Comparison of ENCODE assay signal across 8 cellular contexts in the genomic region with DNA sequence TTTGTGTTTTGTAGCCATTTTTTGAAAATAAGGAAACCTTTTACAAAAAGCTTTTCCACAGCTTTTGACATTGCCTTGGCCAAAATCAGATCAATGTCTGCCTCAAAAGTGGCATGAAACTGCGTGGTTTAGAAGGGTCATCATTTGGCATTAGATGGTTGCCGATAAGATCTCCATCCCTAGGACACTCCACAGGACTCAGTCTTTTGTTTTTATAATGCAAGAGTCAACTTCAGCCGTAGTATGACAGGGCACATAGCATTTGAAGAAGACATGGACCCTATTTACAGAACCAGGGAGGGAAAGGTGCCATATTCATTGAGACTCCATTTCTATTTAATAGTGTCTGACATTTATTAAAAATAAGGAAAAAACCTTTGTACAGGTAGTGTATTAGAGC. TPM values are rescaled to one million over a fixed set of nuclear protein-coding genes. Genes with fewer than 3 reads are reported as not detected.
DNase-seq lines count a peak whose midpoint lies in the region; ATAC-seq and TF ChIP-seq lines count a peak whose summit lies in the region.

No MANE protein-coding gene starts in this region.

- POLR2A ChIA-PET in activated naive CD8-positive, alpha-beta T cell treated with anti-CD3 and anti-CD28 coated beads, Interleukin-2, amount 10 ng/mL, durations not matched to agents 7 days and 5 days (lab: Charles Lee): interaction anchor here (1.1 kb wide), 1 partner anchor 60 kb away, joined by 3 read pairs; a partner anchor contains a TSS

- TF ChIP-seq POLR2A in stomach (IDR thresholded peaks at IDR 0.05): no peak

- peaks cover 16% of the 10 kb centered on the region for H3K27me3 Mint-ChIP-seq in activated T-cell treated with anti-CD3 and anti-CD28 coated beads, Interleukin-2, amount 50 U/mL, for 72 hours (ENCODE audit: low read depth)
- H3K27me3 Mint-ChIP-seq in activated naive CD8-positive, alpha-beta T cell treated with anti-CD3 and anti-CD28 coated beads, Interleukin-2, amount 10 ng/mL, durations not matched to agents 7 days and 5 days: no peaks in the 10 kb centered on the region
- peaks cover 5 to 8% (median 8%) of the 10 kb centered on the region in 3 donors for H3K27me3 Mint-ChIP-seq in immature natural killer cell (ENCODE audit: low read depth in 3 of 3)

- H3K4me3 Mint-ChIP-seq in activated T-cell treated with anti-CD3 and anti-CD28 coated beads, Interleukin-2, amount 50 U/mL, for 72 hours: peak overlapping the region; percentile 90 to 96
- peak overlapping the region; percentile 91 for H3K4me3 Mint-ChIP-seq in activated naive CD8-positive, alpha-beta T cell treated with anti-CD3 and anti-CD28 coated beads, Interleukin-2, amount 10 ng/mL, durations not matched to agents 7 days and 5 days
- H3K4me3 Mint-ChIP-seq in immature natural killer cell: peak overlapping the region; percentile 87 to 95 (median 92)

- intact Hi-C loops in stomach (cut with DNase I; ENCODE audit: low total_unique reads): no loop called here

- WGBS in stomach, 5 donors: 52 to 77% (median 76%) methylated on average over 3 of the region's 3 CpGs

- no peak for DNase-seq in activated T-cell treated with anti-CD3 and anti-CD28 coated beads, Interleukin-2, amount 50 U/mL, for 72 hours
- no peak for DNase-seq in activated T-cell treated with anti-CD3 and anti-CD28 coated beads, Interleukin-2, amount 50 U/mL, for 48 hours
- DNase-seq in activated naive CD8-positive, alpha-beta T cell treated with anti-CD3 and anti-CD28 coated beads, Interleukin-2, amount 10 ng/mL, durations not matched to agents 7 days and 5 days: no peak
- no peak for DNase-seq in immature natural killer cell
- no peak for DNase-seq in stomach
- no peak for DNase-seq in stimulated activated CD4-positive, alpha-beta T cell treated with anti-CD3 and anti-CD28 coated beads, Interleukin-4, amount 100 ng/mL, for 24 hours
- DNase-seq in GDM1 (lab: John Stamatoyannopoulos, UW): no peak
- no peak for DNase-seq in HuH-7.5 (ENCODE audit: low spot score)

- H3K27ac Mint-ChIP-seq in activated T-cell treated with anti-CD3 and anti-CD28 coated beads, Interleukin-2, amount 50 U/mL, for 72 hours: peak overlapping the region; percentile 91
- peak overlapping the region; percentile 90 for H3K27ac Mint-ChIP-seq in activated naive CD8-positive, alpha-beta T cell treated with anti-CD3 and anti-CD28 coated beads, Interleukin-2, amount 10 ng/mL, durations not matched to agents 7 days and 5 days
- H3K27ac Mint-ChIP-seq in immature natural killer cell: peak overlapping the region in 5 of 6 donors; percentile 7 to 90 (median 80)

- H3K4me1 ChIP-seq in stomach: peaks cover 3 to 16% (median 6%) of the 10 kb centered on the region in 4 donors

- ATAC-seq in activated T-cell treated with anti-CD3 and anti-CD28 coated beads, Interleukin-2, amount 50 U/mL, for 72 hours (replicated peaks in 1 of 2): no peak
- ATAC-seq in activated naive CD8-positive, alpha-beta T cell treated with anti-CD3 and anti-CD28 coated beads, Interleukin-2, amount 10 ng/mL, durations not matched to agents 7 days and 5 days (ENCODE audit: low read depth): no peak

- H3K27ac ChIP-seq in stomach: peak overlapping the region in 3 of 5 donors; percentile 84 to 85 (median 85)

- no peak for TF ChIP-seq EP300 in stomach (IDR thresholded peaks at IDR 0.05)

- H3K4me1 Mint-ChIP-seq in activated T-cell treated with anti-CD3 and anti-CD28 coated beads, Interleukin-2, amount 50 U/mL, for 72 hours (ENCODE audit: low read depth): peaks cover 16% of the 10 kb centered on the region
- peaks cover 20% of the 10 kb centered on the region for H3K4me1 Mint-ChIP-seq in activated naive CD8-positive, alpha-beta T cell treated with anti-CD3 and anti-CD28 coated beads, Interleukin-2, amount 10 ng/mL, durations not matched to agents 7 days and 5 days
- H3K4me1 Mint-ChIP-seq in immature natural killer cell: peaks cover 16 to 20% of the 10 kb centered on the region in 2 donors

- TF ChIP-seq CTCF in stomach (IDR thresholded peaks at IDR 0.05): no peak

- no peaks in the 10 kb centered on the region for H3K36me3 ChIP-seq in stomach

- H3K4me3 ChIP-seq in stomach: peak overlapping the region in 2 of 4 donors; percentile 54 to 57

- no peaks in the 10 kb centered on the region for H3K9me3 Mint-ChIP-seq in activated T-cell treated with anti-CD3 and anti-CD28 coated beads, Interleukin-2, amount 50 U/mL, for 72 hours
- no peaks in the 10 kb centered on the region for H3K9me3 Mint-ChIP-seq in activated naive CD8-positive, alpha-beta T cell treated with anti-CD3 and anti-CD28 coated beads, Interleukin-2, amount 10 ng/mL, durations not matched to agents 7 days and 5 days
- H3K9me3 Mint-ChIP-seq in immature natural killer cell: no peaks in the 10 kb centered on the region

- no peaks in the 10 kb centered on the region for H3K9me3 ChIP-seq in stomach

- peaks cover 0 to 2% (median 0%) of the 10 kb centered on the region in 3 donors for H3K27me3 ChIP-seq in stomach

- peaks cover 0 to 3% of the 10 kb centered on the region in 2 donors for H3K36me3 Mint-ChIP-seq in activated T-cell treated with anti-CD3 and anti-CD28 coated beads, Interleukin-2, amount 50 U/mL, for 72 hours (ENCODE audit: insufficient read depth in 2 of 2)
- peaks cover 15% of the 10 kb centered on the region for H3K36me3 Mint-ChIP-seq in activated naive CD8-positive, alpha-beta T cell treated with anti-CD3 and anti-CD28 coated beads, Interleukin-2, amount 10 ng/mL, durations not matched to agents 7 days and 5 days
- H3K36me3 Mint-ChIP-seq in immature natural killer cell: no peaks in the 10 kb centered on the region

RNA-seq across cellular contexts. Expression of a gene that starts 1.3 kb away (rescaled TPM):
- 10 to 100 TPM; 14.6 to 14.7 TPM for total RNA-seq in activated T-cell treated with anti-CD3 and anti-CD28 coated beads, Interleukin-2, amount 50 U/mL, for 72 hours
- 10 to 100 TPM; 15.0 to 18.6 TPM for total RNA-seq in activated naive CD8-positive, alpha-beta T cell treated with anti-CD3 and anti-CD28 coated beads, Interleukin-2, amount 10 ng/mL, durations not matched to agents 7 days and 5 days
- polyA plus RNA-seq in immature natural killer cell (10 to 100 TPM; 12.8 to 26.8 (median 22.3) TPM), stomach (100 to 1,000 TPM in 1 of 3 donors, 10 to 100 TPM in 2; 81.4 to 123 (median 91.7) TPM)
- total RNA-seq in stomach: 100 to 1,000 TPM in 1 of 5 donors, 10 to 100 TPM in 3, 1 to 10 TPM in 1; 2.4 to 125 (median 14.6) TPM

RNA-seq across cellular contexts. Expression of a gene that starts 18.4 kb away (rescaled TPM):
- 10 to 100 TPM; 16.0 to 19.6 TPM for total RNA-seq in activated T-cell treated with anti-CD3 and anti-CD28 coated beads, Interleukin-2, amount 50 U/mL, for 72 hours
- total RNA-seq in activated naive CD8-positive, alpha-beta T cell treated with anti-CD3 and anti-CD28 coated beads, Interleukin-2, amount 10 ng/mL, durations not matched to agents 7 days and 5 days: 10 to 100 TPM; 27.9 to 29.4 TPM
- polyA plus RNA-seq in immature natural killer cell (10 to 100 TPM; 18.4 to 35.9 (median 32.0) TPM), stomach (100 to 1,000 TPM in 2 of 3 donors, 10 to 100 TPM in 1; 77.1 to 112 (median 110) TPM)
- 100 to 1,000 TPM in 1 of 5 donors, 10 to 100 TPM in 4; 18.0 to 368 (median 29.5) TPM for total RNA-seq in stomach

RNA-seq across cellular contexts. Expression of a gene that starts 28.3 kb away (rescaled TPM):
- total RNA-seq in activated T-cell treated with anti-CD3 and anti-CD28 coated beads, Interleukin-2, amount 50 U/mL, for 72 hours: under 1 TPM; 0.38 to 0.51 TPM
- under 1 TPM; 0.47 to 0.57 TPM for total RNA-seq in activated naive CD8-positive, alpha-beta T cell treated with anti-CD3 and anti-CD28 coated beads, Interleukin-2, amount 10 ng/mL, durations not matched to agents 7 days and 5 days
- not detected for polyA plus RNA-seq in immature natural killer cell
- total RNA-seq in stomach: 10 to 100 TPM in 1 of 5 donors, 1 to 10 TPM in 4; 3.9 to 23.8 (median 6.2) TPM
- 10 to 100 TPM; 10.2 to 12.1 (median 12.1) TPM for polyA plus RNA-seq in stomach

RNA-seq across cellular contexts. Expression of a gene that starts 47.9 kb away (rescaled TPM):
- total RNA-seq in activated T-cell treated with anti-CD3 and anti-CD28 coated beads, Interleukin-2, amount 50 U/mL, for 72 hours: under 1 TPM; 0.10 to 0.25 TPM
- under 1 TPM; 0.20 to 0.36 TPM for total RNA-seq in activated naive CD8-positive, alpha-beta T cell treated with anti-CD3 and anti-CD28 coated beads, Interleukin-2, amount 10 ng/mL, durations not matched to agents 7 days and 5 days
- polyA plus RNA-seq in immature natural killer cell (not detected), stomach (1 to 10 TPM; 1.3 to 1.8 (median 1.7) TPM)
- 1 to 10 TPM in 2 of 5 donors, under 1 TPM in 1, not detected in 2; 0.58 to 4.3 (median 2.2) TPM for total RNA-seq in stomach

RNA-seq across cellular contexts. Expression of a gene that starts 59.8 kb away (rescaled TPM):
- under 1 TPM; 0.88 to 0.99 TPM for total RNA-seq in activated T-cell treated with anti-CD3 and anti-CD28 coated beads, Interleukin-2, amount 50 U/mL, for 72 hours
- total RNA-seq in activated naive CD8-positive, alpha-beta T cell treated with anti-CD3 and anti-CD28 coated beads, Interleukin-2, amount 10 ng/mL, durations not matched to agents 7 days and 5 days: under 1 TPM; 0.58 to 0.65 TPM
- polyA plus RNA-seq in immature natural killer cell (under 1 TPM in 2 of 3 donors, not detected in 1; 0.47 to 0.71 TPM), stomach (10 to 100 TPM in 2 of 3 donors, 1 to 10 TPM in 1; 5.6 to 13.1 (median 12.5) TPM)
- total RNA-seq in stomach: 1 to 10 TPM in 1 of 5 donors, under 1 TPM in 2, not detected in 2; 0.45 to 2.4 (median 0.58) TPM
